Comparison of ENCODE assay signal across 1 cellular context in genomic region chr10:97732052-97732359, GRCh38.
TF ChIP-seq lines count a peak whose summit lies in the region.

No MANE protein-coding gene starts in this region.

TF ChIP-seq in WTC11, 78 proteins besides CTCF, POLR2A, EP300 and RAD21 (continued from another document):
- no peak for TF ChIP-seq ARID4B (CRISPR knock-in tag; IDR thresholded peaks at IDR 0.05; ENCODE audit: borderline replicate concordance)
- no peak for TF ChIP-seq NR2C2 (CRISPR knock-in tag; IDR thresholded peaks at IDR 0.05)
- no peak for TF ChIP-seq ZNF671 (CRISPR knock-in tag; IDR thresholded peaks at IDR 0.05)
- TF ChIP-seq RELA (CRISPR knock-in tag; IDR thresholded peaks at IDR 0.05; ENCODE audit: borderline replicate concordance): no peak
- no peak for TF ChIP-seq STAT6 (CRISPR knock-in tag; conservative IDR thresholded peaks at IDR 0.05; ENCODE audit: low read depth)
- TF ChIP-seq FOXJ3 (CRISPR knock-in tag; IDR thresholded peaks at IDR 0.05; ENCODE audit: borderline replicate concordance): no peak
- TF ChIP-seq NR3C1 (CRISPR knock-in tag; conservative IDR thresholded peaks at IDR 0.05; ENCODE audit: low read depth): no peak
- no peak for TF ChIP-seq ZNF416 (CRISPR knock-in tag; IDR thresholded peaks at IDR 0.05)
- TF ChIP-seq ZNF219 (CRISPR knock-in tag; IDR thresholded peaks at IDR 0.05; ENCODE audit: borderline replicate concordance): no peak
- no peak for TF ChIP-seq OVOL2 (CRISPR knock-in tag; IDR thresholded peaks at IDR 0.05; ENCODE audit: borderline replicate concordance)
- no peak for TF ChIP-seq PREB (CRISPR knock-in tag; IDR thresholded peaks at IDR 0.05; ENCODE audit: borderline replicate concordance)
- TF ChIP-seq ZNF232 (CRISPR knock-in tag; IDR thresholded peaks at IDR 0.05): no peak
- TF ChIP-seq ZNF532 (CRISPR knock-in tag; IDR thresholded peaks at IDR 0.05; ENCODE audit: borderline replicate concordance): no peak
- TF ChIP-seq E2F4 (CRISPR knock-in tag; IDR thresholded peaks at IDR 0.05; ENCODE audit: borderline replicate concordance, low read depth): no peak
- TF ChIP-seq ZNF263 (CRISPR knock-in tag; IDR thresholded peaks at IDR 0.05; ENCODE audit: low read depth): no peak
